8 cellular contexts compared by ENCODE assay signal in genomic region chr14:102509744-102510615, GRCh38. TPM values are rescaled to one million over a fixed set of nuclear protein-coding genes. Genes with fewer than 3 reads are reported as not detected.
DNase-seq lines count a peak whose midpoint lies in the region; ATAC-seq and TF ChIP-seq lines count a peak whose summit lies in the region.

ANKRD9 (minus strand) TSS chr14:102509776; CDS start chr14:102507889, 1,887 bp downstream.

- no peaks in the 10 kb centered on the region; the same call in 1 of the 2 replicates for H3K4me1 ChIP-seq in GM23338 (ENCODE audit: insufficient read depth)

- peak; percentile 54 for ATAC-seq in GM23338

- no peak within 1 kb of the TSS; the same call in 1 of the 2 replicates for H3K27ac ChIP-seq in GM23338 (ENCODE audit: low read depth)

- H3K79me2 ChIP-seq in GM23338 (replicated peaks; ENCODE audit: insufficient read depth) = no peaks in the 10 kb centered on the region

- peaks cover 11% of the 10 kb centered on the region; the same call in 1 of the 2 replicates for H3K27me3 ChIP-seq in GM23338 (ENCODE audit: insufficient read depth)

- peaks cover 11% of the 10 kb centered on the region for H3F3A ChIP-seq in GM23338 (replicated peaks; ENCODE audit: low read depth)

- H3K27me3 Mint-ChIP-seq in GM23338 (ENCODE audit: insufficient read depth, low read depth, poor library complexity) (peaks cover 19% of the 10 kb centered on the region), nephron progenitor cell (ENCODE audit: low read depth, poor library complexity) (peaks cover 8% of the 10 kb centered on the region)

- peaks cover 17% of the 10 kb centered on the region for H3K4me1 Mint-ChIP-seq in GM23338
- peaks cover 37% of the 10 kb centered on the region for H3K4me1 Mint-ChIP-seq in nephron progenitor cell

- TF ChIP-seq CTCF in GM23338 (conservative IDR thresholded peaks at IDR 0.05; ENCODE audit: low read depth in 2 of 2) (no peak), LNCaP clone FGC (IDR thresholded peaks at IDR 0.05; ENCODE audit: control insufficient read depth, extremely low read depth, insufficient read depth) (0 out of 2 replicates have a peak, but pooled peaks have one; percentile 1), nephron progenitor cell (IDR thresholded peaks at IDR 0.05) (no peak)

- H3K36me3 ChIP-seq in GM23338 (ENCODE audit: insufficient read depth) = no peaks in the 10 kb centered on the region

- peak within 1 kb of the TSS; percentile 95 for H2AFZ ChIP-seq in GM23338

- no peaks in the 10 kb centered on the region for H4K20me1 ChIP-seq in GM23338 (replicated peaks; ENCODE audit: insufficient read depth)

- H3K9me3 Mint-ChIP-seq in GM23338 (no peaks in the 10 kb centered on the region), nephron progenitor cell (no peaks in the 10 kb centered on the region)

- H3K9me2 ChIP-seq in GM23338 (ENCODE audit: insufficient read depth) = no peaks in the 10 kb centered on the region

- DNase-seq in DMS53 treated with DMSO at 0.1 percent for 48 hours (lab: John Stamatoyannopoulos, UW; ENCODE audit: unreplicated experiment) (peak; percentile 71), GM23338 (ENCODE audit: low spot score) (peak; percentile 96), LNCaP clone FGC (ENCODE audit: low read depth) (peak; percentile 63), SIG-M5 (lab: John Stamatoyannopoulos, UW) (peak; percentile 44), activated gamma-delta T cell (lab: John Stamatoyannopoulos, UW) (peak; percentile 78), fibroblast of the conjunctiva (ENCODE audit: low read depth) (peak; percentile 79), nephron progenitor cell (peak; percentile 98)
- DNase-seq in stimulated activated naive CD4-positive, alpha-beta T cell treated with Interleukin-2 at 50 U/mL for 16 hours (lab: John Stamatoyannopoulos, UW) = peak; percentile 90

- H3K4me3 Mint-ChIP-seq in GM23338 (peak within 1 kb of the TSS; percentile 89), nephron progenitor cell (peak within 1 kb of the TSS; percentile 83)

- peaks cover 3% of the 10 kb centered on the region; the same call in 1 of the 3 replicates for H3K36me3 Mint-ChIP-seq in GM23338 (ENCODE audit: low read depth)
- H3K36me3 Mint-ChIP-seq in nephron progenitor cell (ENCODE audit: low read depth) = peaks cover 5% of the 10 kb centered on the region

- peak within 1 kb of the TSS; percentile 91 for H3K4me2 ChIP-seq in GM23338

- H3K4me3 ChIP-seq in GM23338 (peak within 1 kb of the TSS; percentile 81), LNCaP clone FGC (ENCODE audit: low read depth, low read length) (peak within 1 kb of the TSS; percentile 75)

- H3K27ac Mint-ChIP-seq in GM23338 = no peak within 1 kb of the TSS
- H3K27ac Mint-ChIP-seq in nephron progenitor cell = no peak within 1 kb of the TSS

TF ChIP-seq in GM23338, 12 proteins besides CTCF, POLR2A, EP300 and RAD21:
- peak; percentile 85 for TF ChIP-seq CREB1 (CRISPR knock-in tag; IDR thresholded peaks at IDR 0.05; ENCODE audit: low read depth)
- TF ChIP-seq POLR2AphosphoS5 (IDR thresholded peaks at IDR 0.05; ENCODE audit: low read depth) = peak; percentile 63
- TF ChIP-seq JUNB (IDR thresholded peaks at IDR 0.05; ENCODE audit: unreplicated experiment) = no peak

RNA-seq across cellular contexts. Expression of gene ANKRD9, which starts in this region (rescaled TPM):
- total RNA-seq in GM23338 (2014; rRNA removed; shearing (Covaris generic)) = 73.0 and 95.9 TPM in 2 replicates
- 17.3 and 20.4 TPM in 2 replicates for polyA plus RNA-seq in GM23338 (2016; fragmentation: Nextera tagmentation; extraction: Ambion mirVana)

Comparison
In these comparisons a context has a peak if more than half of its experiments do, and no peak if none do; other contexts are left out.
1. DNase-seq: peak in every context shown above with its lines; median percentile 98 in nephron progenitor cell; 96 in GM23338; 90 in stimulated activated naive CD4-positive, alpha-beta T cell treated with Interleukin-2 at 50 U/mL for 16 hours; 79 in fibroblast of the conjunctiva; 78 in activated gamma-delta T cell; 71 in DMS53 treated with DMSO at 0.1 percent for 48 hours; 63 in LNCaP clone FGC; 44 in SIG-M5.